8 cellular contexts compared by ENCODE assay signal in the genomic region with DNA sequence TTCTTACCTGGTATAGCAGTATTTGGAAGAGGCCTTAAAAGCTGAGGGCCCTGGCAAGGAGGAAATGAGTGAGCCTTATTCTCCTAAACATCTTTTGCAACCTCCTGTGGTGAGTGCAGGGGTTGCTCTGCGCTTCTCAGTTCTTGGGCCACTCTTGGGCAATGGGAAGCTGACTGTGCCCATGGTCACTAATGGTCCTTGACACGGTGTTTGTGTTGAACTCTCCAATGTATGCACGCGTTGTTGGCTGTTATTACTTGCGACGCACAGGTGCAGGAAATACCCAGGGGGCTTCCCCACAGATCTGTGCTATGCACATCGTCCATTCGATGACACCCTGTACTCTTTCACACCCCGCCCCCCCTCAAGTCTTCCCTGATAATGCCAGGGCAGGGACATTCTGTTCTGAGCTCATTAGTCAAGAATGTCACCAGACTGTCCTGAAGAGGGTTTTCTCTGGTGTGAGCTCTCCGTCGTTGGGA.
DNase-seq lines count a peak whose midpoint lies in the region; ATAC-seq and TF ChIP-seq lines count a peak whose summit lies in the region.

No MANE protein-coding gene starts in this region.

- no peaks in the 10 kb centered on the region for H3K4me1 ChIP-seq in foreskin keratinocyte

- TF ChIP-seq CTCF in GM12864 (IDR thresholded peaks at IDR 0.05; ENCODE audit: low read depth, low read length, missing control alignments) (peak; percentile 22), foreskin keratinocyte (conservative IDR thresholded peaks at IDR 0.05) (peak; percentile 36)

- no peak overlapping the region for H3K27ac ChIP-seq in foreskin keratinocyte

- H3K27me3 ChIP-seq in foreskin keratinocyte: no peaks in the 10 kb centered on the region

- ATAC-seq in GM19455 (IDR thresholded peaks at IDR 0.05; ENCODE audit: unreplicated experiment) (peak; percentile 55), HG03159 (IDR thresholded peaks at IDR 0.05; ENCODE audit: unreplicated experiment) (peak; percentile 76), foreskin keratinocyte (peak; percentile 20)

- peak; percentile 30 for DNase-seq in GM12864 (ENCODE audit: low read depth)
- DNase-seq in foreskin keratinocyte: peak in 1 of 2 donors; percentile 23
- no peak for DNase-seq in NCI-H1930 (lab: John Stamatoyannopoulos, UW)
- DNase-seq in NCI-H187 treated with DMSO at 0.1 percent for 48 hours (lab: John Stamatoyannopoulos, UW): no peak
- DNase-seq in globus pallidus (ENCODE audit: low spot score): no peak
- DNase-seq in SHP77 treated with DMSO at 0.1 percent for 48 hours (lab: John Stamatoyannopoulos, UW): no peak

- H3K4me3 ChIP-seq in GM12864 (ENCODE audit: low read depth, low read length): no peak overlapping the region

Comparison
In these comparisons a context has a peak if more than half of its experiments do, and no peak if none do; other contexts are left out.
1. ATAC-seq: peak in every context shown above with its lines; median percentile 76 in HG03159; 55 in GM19455; 20 in foreskin keratinocyte.